In genomic region chr7:130922206-130923112, GRCh38 we compare ENCODE assay signal across 8 cellular contexts.
DNase-seq lines count a peak whose midpoint lies in the region; ATAC-seq and TF ChIP-seq lines count a peak whose summit lies in the region.

No MANE protein-coding gene starts in this region.

- H3K9me3 ChIP-seq in spleen, result no peaks in the 10 kb centered on the region

- no peaks in the 10 kb centered on the region for H3K27me3 ChIP-seq in spleen (replicated peaks in 1 of 7)

- H3K4me1 ChIP-seq in spleen, result peaks cover 30 to 100% (median 79%) of the 10 kb centered on the region in 6 donors

- DNase-seq in NCI-H2227 (lab: John Stamatoyannopoulos, UW; ENCODE audit: unreplicated experiment) (peak; percentile 26), NCI-H2227 treated with DMSO at 0.1 percent for 48 hours (lab: John Stamatoyannopoulos, UW) (no peak), SW480 (ENCODE audit: low spot score) (peak; percentile 56), immature natural killer cell (no peak), spleen (no peak), GM10248 (ENCODE audit: extremely low spot score) (no peak)

- no peak overlapping the region for H3K4me3 ChIP-seq in spleen

- CTCF ChIA-PET in GM10248 (lab: Yijun Ruan, JAX), result interaction anchor here (0.6 to 1.7 kb wide), 8 partner anchors 8 to 537 kb away, joined by 3 to 8 read pairs (median 4); no protein-coding TSS in a partner anchor

- intact Hi-C loops in spleen (cut with DNase I; ENCODE audit: low total_unique reads), result no loop called here

- H3K4me3 Mint-ChIP-seq in immature natural killer cell, result no peak overlapping the region

- TF ChIP-seq POLR2A in spleen (IDR thresholded peaks at IDR 0.05), result no peak

- no peaks in the 10 kb centered on the region for H3K9me3 Mint-ChIP-seq in immature natural killer cell

- H3K36me3 ChIP-seq in spleen, result peaks cover 0 to 60% (median 11%) of the 10 kb centered on the region in 6 donors

- peaks cover 53 to 76% of the 10 kb centered on the region in 2 donors for H3K4me1 Mint-ChIP-seq in immature natural killer cell

- H3K27ac ChIP-seq in spleen, result peak overlapping the region in 6 of 8 donors; percentile 68 to 76 (median 73)

- TF ChIP-seq CTCF in spleen (IDR thresholded peaks at IDR 0.05 in 8 of 11, conservative IDR thresholded peaks at IDR 0.05 in 3 of 11), result no peak
- no peak for TF ChIP-seq CTCF in GM10248 (IDR thresholded peaks at IDR 0.05; ENCODE audit: control extremely low read depth, extremely low read depth, low read depth, missing control alignments)

- ATAC-seq in GM21515 (IDR thresholded peaks at IDR 0.05; ENCODE audit: unreplicated experiment), result no peak
- no peak for ATAC-seq in HG02981 (IDR thresholded peaks at IDR 0.05; ENCODE audit: unreplicated experiment)

- 71 to 82% (median 73%) methylated on average over 4 of the region's 4 CpGs for WGBS in spleen, 5 donors

- H3K27ac Mint-ChIP-seq in immature natural killer cell, result peak overlapping the region in 5 of 6 donors; percentile 19 to 76 (median 23)

- POLR2A ChIA-PET in GM10248 (lab: Yijun Ruan, JAX), result interaction anchor here (0.6 kb wide), 2 partner anchors 9 to 12 kb away, joined by 3 read pairs; no protein-coding TSS in a partner anchor

- H3K27me3 Mint-ChIP-seq in immature natural killer cell (ENCODE audit: low read depth in 3 of 3), result peaks cover 6 to 34% (median 9%) of the 10 kb centered on the region in 3 donors

- H3K36me3 Mint-ChIP-seq in immature natural killer cell, result peaks cover 0 to 5% (median 4%) of the 10 kb centered on the region in 3 donors

Comparison
In these comparisons a context has a peak if more than half of its experiments do, and no peak if none do; other contexts are left out.
1. DNase-seq: peak in NCI-H2227 (single experiment) and SW480 (single experiment); none in NCI-H2227 treated with DMSO at 0.1 percent for 48 hours (single experiment), immature natural killer cell (0 of 3), spleen (single experiment) and GM10248 (single experiment).